ENCODE assay signal across 8 cellular contexts in genomic region chr20:57350726-57351041, GRCh38. TPM values are rescaled to one million over a fixed set of nuclear protein-coding genes. Genes with fewer than 3 reads are reported as not detected.
A peak's percentile ranks its signal among the peaks of the same experiment; 100 is the strongest.
DNase-seq lines count a peak whose midpoint lies in the region; ATAC-seq and TF ChIP-seq lines count a peak whose summit lies in the region.
"Not testable (repeated sequence)": the region's sequence is repeated elsewhere in the genome, so short reads cannot be mapped to it uniquely, and the experiment has no call there.
"Had no signal": no experiment of that assay in that cellular context is flagged by ENCODE, and none has a peak within 500 bp of the region (broad histone marks: within the 10 kb centered on the region; RNA-seq: fewer than 3 reads in every experiment).

No MANE protein-coding gene starts in this region.

- H3K27ac ChIP-seq in PC-9 = peak overlapping the region; percentile 70
- peak overlapping the region; percentile 75 to 93 for H3K27ac ChIP-seq in coronary artery
- H3K27ac ChIP-seq in right atrium auricular region = peak overlapping the region; percentile 82 to 87
- H3K27ac ChIP-seq in muscle layer of duodenum (ENCODE audit: low read length) = not testable (repeated sequence)
- H3K27ac ChIP-seq in skeletal muscle tissue (ENCODE audit: low read depth, low read length) = peak overlapping the region; percentile 76

- H4K20me1 ChIP-seq in PC-9 (ENCODE audit: insufficient read depth) = peaks cover 22% of the 10 kb centered on the region

- H3K4me1 Mint-ChIP-seq in activated T-helper 17 cell treated with anti-CD3 and anti-CD28 coated beads, Interleukin-2, amount 50 U/mL, for 72 hours = peaks cover 19% of the 10 kb centered on the region

- BruUV-seq in PC-9 (replicated peaks; lab: Mats Ljungman, UMichigan) = not testable (repeated sequence)

- H3F3A ChIP-seq in PC-9 (ENCODE audit: insufficient read depth, low read depth) = peaks cover 11% of the 10 kb centered on the region

- peak overlapping the region; percentile 91 to 96 (median 95) for H3K9ac ChIP-seq in skeletal muscle tissue (ENCODE audit: low read depth in 1 of 3, low read length in 3 of 3)

- not testable (repeated sequence) for H3K9me3 Mint-ChIP-seq in activated T-helper 17 cell treated with anti-CD3 and anti-CD28 coated beads, Interleukin-2, amount 50 U/mL, for 72 hours

- H3K4me1 ChIP-seq in PC-9 (replicated peaks; ENCODE audit: insufficient read depth) = peaks cover 11% of the 10 kb centered on the region
- peaks cover 0 to 13% of the 10 kb centered on the region in 2 donors for H3K4me1 ChIP-seq in right atrium auricular region
- peaks cover 3 to 18% of the 10 kb centered on the region in 2 donors for H3K4me1 ChIP-seq in muscle layer of duodenum (ENCODE audit: control insufficient read depth in 1 of 2, insufficient read depth in 2 of 2, low read length in 2 of 2)
- peaks cover 10 to 18% (median 15%) of the 10 kb centered on the region in 3 donors for H3K4me1 ChIP-seq in skeletal muscle tissue (ENCODE audit: control insufficient read depth in 3 of 3, insufficient read depth in 3 of 3, low read length in 3 of 3)

- H3K4me3 Mint-ChIP-seq in activated T-helper 17 cell treated with anti-CD3 and anti-CD28 coated beads, Interleukin-2, amount 50 U/mL, for 72 hours = peak overlapping the region; percentile 92

- DNase-seq in PC-9; coronary artery (ENCODE audit: low spot score); right atrium auricular region (ENCODE audit: low spot score): not testable (repeated sequence)

- POLR2A ChIA-PET in PC-9 (lab: Charles Lee; ENCODE audit: unreplicated experiment) = not testable (repeated sequence)

- H3K36me3 ChIP-seq in PC-9 (ENCODE audit: low read depth) = peaks cover 20% of the 10 kb centered on the region; the same call in 1 of the 2 replicates
- not testable (repeated sequence) for H3K36me3 ChIP-seq in right atrium auricular region
- peaks cover 25 to 32% of the 10 kb centered on the region in 2 donors for H3K36me3 ChIP-seq in muscle layer of duodenum (ENCODE audit: control insufficient read depth in 1 of 2, insufficient read depth in 2 of 2, low read length in 2 of 2)
- H3K36me3 ChIP-seq in skeletal muscle tissue (ENCODE audit: control insufficient read depth in 3 of 3, insufficient read depth in 3 of 3, low read length in 3 of 3) = peaks cover 10 to 29% (median 22%) of the 10 kb centered on the region in 3 donors

- peak overlapping the region; percentile 92 for H2AFZ ChIP-seq in PC-9

- intact Hi-C loops in PC-9 (cut with micrococcal nuclease; ENCODE audit: unreplicated experiment) = loop anchor here (1.0 kb wide), 1 partner anchor 24 kb away; no protein-coding TSS in a partner anchor

- not testable (repeated sequence) for H3K27me3 ChIP-seq in PC-9 (ENCODE audit: insufficient read depth, low read depth); right atrium auricular region; muscle layer of duodenum (ENCODE audit: low read depth, low read length); skeletal muscle tissue (ENCODE audit: control insufficient read depth in 3 of 3, insufficient read depth in 3 of 3, low read length in 3 of 3)

- H3K4me3 ChIP-seq in GM12875 (ENCODE audit: low read depth, low read length) = peak overlapping the region; percentile 74
- H3K4me3 ChIP-seq in PC-9 = peak overlapping the region; percentile 87
- H3K4me3 ChIP-seq in coronary artery = peak overlapping the region; percentile 83
- peak overlapping the region; percentile 79 to 85 for H3K4me3 ChIP-seq in right atrium auricular region
- peak overlapping the region; percentile 89 to 93 for H3K4me3 ChIP-seq in muscle layer of duodenum (ENCODE audit: low read depth in 1 of 2, low read length in 2 of 2)
- peak overlapping the region; percentile 97 to 100 (median 99) for H3K4me3 ChIP-seq in skeletal muscle tissue (ENCODE audit: low read length in 3 of 3)

- ATAC-seq in activated T-helper 17 cell treated with anti-CD3 and anti-CD28 coated beads, Interleukin-2, amount 50 U/mL, for 72 hours (replicated peaks) = not testable (repeated sequence)

- H3K27me3 Mint-ChIP-seq in activated T-helper 17 cell treated with anti-CD3 and anti-CD28 coated beads, Interleukin-2, amount 50 U/mL, for 72 hours = not testable (repeated sequence)

- H3K79me2 ChIP-seq in PC-9 (ENCODE audit: low read depth) = peaks cover 33% of the 10 kb centered on the region

- not testable (repeated sequence) for TF ChIP-seq CTCF in GM12875 (IDR thresholded peaks at IDR 0.05; ENCODE audit: borderline replicate concordance, insufficient read depth, low read depth, low read length); PC-9 (conservative IDR thresholded peaks at IDR 0.05); coronary artery (IDR thresholded peaks at IDR 0.05); right atrium auricular region (IDR thresholded peaks at IDR 0.05)

- H3K27ac Mint-ChIP-seq in activated T-helper 17 cell treated with anti-CD3 and anti-CD28 coated beads, Interleukin-2, amount 50 U/mL, for 72 hours = peak overlapping the region; percentile 92

- peak overlapping the region; percentile 100 for H3K4me2 ChIP-seq in PC-9

- not testable (repeated sequence) for H3K9me3 ChIP-seq in PC-9 (ENCODE audit: insufficient read depth, low read depth); right atrium auricular region; muscle layer of duodenum (ENCODE audit: control insufficient read depth in 1 of 2, low read length in 2 of 2); skeletal muscle tissue (ENCODE audit: control insufficient read depth in 3 of 3, low read length in 3 of 3)

- CTCF ChIA-PET in PC-9 (lab: Charles Lee) = not testable (repeated sequence)

- H3K36me3 Mint-ChIP-seq in activated T-helper 17 cell treated with anti-CD3 and anti-CD28 coated beads, Interleukin-2, amount 50 U/mL, for 72 hours (ENCODE audit: low read depth) = not testable (repeated sequence)

- H3K9me2 ChIP-seq in PC-9 (ENCODE audit: insufficient read depth) = not testable (repeated sequence)

RNA-seq across cellular contexts. Expression of gene RAE1, which starts 0.4 kb away (rescaled TPM):
- total RNA-seq in PC-9 (2021) (26.1 and 38.4 TPM in 2 replicates), right atrium auricular region (10 to 100 TPM; 11.6 to 11.8 TPM), skeletal muscle tissue (18.3 TPM)
- 10 to 100 TPM; 48.3 to 79.7 TPM for total RNA-seq in activated T-helper 17 cell treated with anti-CD3 and anti-CD28 coated beads, Interleukin-2, amount 50 U/mL, for 72 hours

RNA-seq across cellular contexts. Expression of gene SPO11, which starts 21.1 kb away (rescaled TPM):
- not detected in 2 replicates for total RNA-seq in PC-9 (2021)
- total RNA-seq in activated T-helper 17 cell treated with anti-CD3 and anti-CD28 coated beads, Interleukin-2, amount 50 U/mL, for 72 hours = not detected
- total RNA-seq in right atrium auricular region = not detected
- total RNA-seq in skeletal muscle tissue = not detected
- total RNA-seq: Daoy had no signal

RNA-seq across cellular contexts. Expression of gene RBM38, which starts 40.5 kb away (rescaled TPM):
- total RNA-seq in PC-9 (2021) (19.3 and 25.6 TPM in 2 replicates), right atrium auricular region (100 to 1,000 TPM; 127 to 151 TPM), skeletal muscle tissue (60.0 TPM)
- total RNA-seq in activated T-helper 17 cell treated with anti-CD3 and anti-CD28 coated beads, Interleukin-2, amount 50 U/mL, for 72 hours = 10 to 100 TPM; 63.0 to 64.3 TPM
